Comparison of ENCODE assay signal across 8 cellular contexts in genomic region chr12:79935624-79936040, GRCh38. TPM values are rescaled to one million over a fixed set of nuclear protein-coding genes. Genes with fewer than 3 reads are reported as not detected.
DNase-seq lines count a peak whose midpoint lies in the region; ATAC-seq lines count a peak whose summit lies in the region.

No MANE protein-coding gene starts in this region.

- H3K4me3 ChIP-seq in urinary bladder (ENCODE audit: low read depth, low read length), result peak overlapping the region; percentile 89

- H3K27ac Mint-ChIP-seq in central memory CD8-positive, alpha-beta T cell (ENCODE audit: low read depth), result peak overlapping the region; percentile 98
- peak overlapping the region; percentile 99 for H3K27ac Mint-ChIP-seq in memory B cell

- H3K4me1 Mint-ChIP-seq in central memory CD8-positive, alpha-beta T cell, result peaks cover 42% of the 10 kb centered on the region
- peaks cover 34% of the 10 kb centered on the region for H3K4me1 Mint-ChIP-seq in memory B cell

- H3K36me3 ChIP-seq in urinary bladder (ENCODE audit: insufficient read depth), result no peaks in the 10 kb centered on the region

- no peaks in the 10 kb centered on the region for H3K27me3 Mint-ChIP-seq in central memory CD8-positive, alpha-beta T cell
- no peaks in the 10 kb centered on the region for H3K27me3 Mint-ChIP-seq in memory B cell

- H3K36me3 Mint-ChIP-seq in central memory CD8-positive, alpha-beta T cell (ENCODE audit: insufficient read depth), result peaks cover 24% of the 10 kb centered on the region
- no peaks in the 10 kb centered on the region for H3K36me3 Mint-ChIP-seq in memory B cell

- H3K9me3 Mint-ChIP-seq in central memory CD8-positive, alpha-beta T cell, result no peaks in the 10 kb centered on the region
- no peaks in the 10 kb centered on the region for H3K9me3 Mint-ChIP-seq in memory B cell

- under 1% methylated on average over 6 of the region's 6 CpGs for WGBS in urinary bladder

- H3K4me3 Mint-ChIP-seq in central memory CD8-positive, alpha-beta T cell, result peak overlapping the region; percentile 88
- H3K4me3 Mint-ChIP-seq in memory B cell, result peak overlapping the region; percentile 99

- peak; percentile 29 for DNase-seq in A172 (ENCODE audit: low spot score)
- DNase-seq in NCI-H69 (lab: John Stamatoyannopoulos, UW), result peak; percentile 80
- no peak for DNase-seq in central memory CD8-positive, alpha-beta T cell (ENCODE audit: low spot score in 2 of 2)
- no peak for DNase-seq in memory B cell (ENCODE audit: low spot score in 2 of 2)
- no peak for DNase-seq in HuH-7.5 (ENCODE audit: low spot score)

- ATAC-seq in GM18498 (IDR thresholded peaks at IDR 0.05; ENCODE audit: unreplicated experiment) (peak; percentile 28), HG02852 (IDR thresholded peaks at IDR 0.05; ENCODE audit: unreplicated experiment) (peak; percentile 24), memory B cell (ENCODE audit: low read depth) (peak; percentile 1)
- no peak for ATAC-seq in central memory CD8-positive, alpha-beta T cell (replicated peaks; ENCODE audit: extremely low read depth, poor library complexity, severe bottlenecking)

- peak overlapping the region; percentile 99 for H3K27ac ChIP-seq in urinary bladder (ENCODE audit: low read depth)

- no peaks in the 10 kb centered on the region for H3K4me1 ChIP-seq in urinary bladder (ENCODE audit: insufficient read depth)

RNA-seq across cellular contexts. Expression of gene PPP1R12A, which starts 0.7 kb away (rescaled TPM):
- 59.9 and 65.0 TPM in 2 replicates for total RNA-seq in A172 (2014; rRNA removed; shearing (Covaris generic))
- 668 TPM for total RNA-seq in urinary bladder
- polyA plus RNA-seq in urinary bladder, result 177 TPM

Comparison
In these comparisons a context has a peak if more than half of its experiments do, and no peak if none do; other contexts are left out.
1. DNase-seq: peak in A172 (single experiment) and NCI-H69 (single experiment); none in central memory CD8-positive, alpha-beta T cell (0 of 2), memory B cell (0 of 2) and HuH-7.5 (single experiment).
2. RNA of gene PPP1R12A, which starts 0.7 kb away (total RNA-seq): 668 TPM in urinary bladder (single experiment); 59.9 to 65.0 TPM in A172; every median in the first group is over 10 times any median in the second.